Comparison of ENCODE assay signal across 33 cellular contexts in genomic region chr11:67642490-67643120, GRCh38. TPM values are rescaled to one million over a fixed set of nuclear protein-coding genes. Genes with fewer than 3 reads are reported as not detected.
DNase-seq lines count a peak whose midpoint lies in the region; ATAC-seq, FAIRE-seq and TF ChIP-seq lines count a peak whose summit lies in the region.
"Had no signal": no experiment of that assay in that cellular context is flagged by ENCODE, and none has a peak within 500 bp of the region (broad histone marks: within the 10 kb centered on the region; RNA-seq: fewer than 3 reads in every experiment).

No MANE protein-coding gene starts in this region.

- H3K4me1 Mint-ChIP-seq in HFFc6 (ENCODE audit: low read depth) = no peaks in the 10 kb centered on the region

- no TSS peak for BruUV-seq in HepG2 (replicated peaks; lab: Mats Ljungman, UMichigan)

- TF ChIP-seq POLR2A in HepG2 (IDR thresholded peaks at IDR 0.05; ENCODE audit: insufficient read depth in 1 of 2, low read depth in 2 of 2, low read length in 2 of 2) (no peak), right lobe of liver (IDR thresholded peaks at IDR 0.05) (no peak)

- H3K4me1 ChIP-seq in HepG2 (ENCODE audit: insufficient read depth, low read length) = peaks cover 15% of the 10 kb centered on the region
- H3K4me1 ChIP-seq in right lobe of liver = peaks cover 0 to 4% (median 0%) of the 10 kb centered on the region in 4 donors
- peaks cover 11% of the 10 kb centered on the region for H3K4me1 ChIP-seq in colonic mucosa
- H3K4me1 ChIP-seq in osteoblast (ENCODE audit: insufficient read depth, low read length) = no peaks in the 10 kb centered on the region
- H3K4me1 ChIP-seq: SJSA1 had no signal

- TF ChIP-seq CTCF in HepG2 (CRISPR knock-in tag; IDR thresholded peaks at IDR 0.05) (no peak), right lobe of liver (IDR thresholded peaks at IDR 0.05) (no peak), colonic mucosa (IDR thresholded peaks at IDR 0.05) (no peak), osteoblast (IDR thresholded peaks at IDR 0.05; ENCODE audit: extremely low read depth, low read depth, low read length) (no peak), HFFc6 (IDR thresholded peaks at IDR 0.05) (no peak)

- in situ Hi-C loops in HepG2 (cut with HindIII; ENCODE audit: extremely low pct_ligation_motif_present, low pct_unique_long_range_greater_than_20kb) = no loop called here

- H3K9me3 Mint-ChIP-seq in HFFc6 = no peaks in the 10 kb centered on the region
- H3K9me3 Mint-ChIP-seq: CD8-positive, alpha-beta memory T cell had no signal

- H4K20me1 ChIP-seq in HepG2 (ENCODE audit: insufficient read depth, low read length) (no peaks in the 10 kb centered on the region), osteoblast (ENCODE audit: insufficient read depth, low read length) (no peaks in the 10 kb centered on the region)

- H3K27ac ChIP-seq in HepG2 (ENCODE audit: extremely low read length, insufficient read depth, low read length) (no peak overlapping the region), right lobe of liver (no peak overlapping the region), colonic mucosa (no peak overlapping the region), osteoblast (ENCODE audit: low read depth, low read length) (no peak overlapping the region)
- H3K27ac ChIP-seq: HL-60, PC-9, SJSA1 had no signal

- H3K27me3 Mint-ChIP-seq in HFFc6 (ENCODE audit: insufficient read depth) = peaks cover 22% of the 10 kb centered on the region
- H3K27me3 Mint-ChIP-seq: CD8-positive, alpha-beta memory T cell had no signal

- H3K27me3 ChIP-seq in HepG2 (ENCODE audit: control insufficient read depth in 1 of 2, insufficient read depth in 2 of 2, low read length in 2 of 2) = peaks cover 0 to 9% of the 10 kb centered on the region in 2 experiments; a peak in 3 of 5 replicates
- no peaks in the 10 kb centered on the region for H3K27me3 ChIP-seq in right lobe of liver
- no peaks in the 10 kb centered on the region for H3K27me3 ChIP-seq in colonic mucosa
- H3K27me3 ChIP-seq in osteoblast (ENCODE audit: insufficient read depth, low read length) = no peaks in the 10 kb centered on the region

- no peak overlapping the region for H2AFZ ChIP-seq in HepG2 (ENCODE audit: low read length)
- no peak overlapping the region for H2AFZ ChIP-seq in osteoblast (ENCODE audit: low read length)
- H2AFZ ChIP-seq: PC-9 had no signal

- H3K79me2 ChIP-seq in HepG2 (ENCODE audit: insufficient read depth, low read length) (no peaks in the 10 kb centered on the region), osteoblast (ENCODE audit: insufficient read depth, low read length) (no peaks in the 10 kb centered on the region)

- CTCF ChIA-PET in HepG2 (lab: Yijun Ruan, JAX; ENCODE audit: low intra/inter-chr PET ratio, low total read pairs) = no interaction called here

- H3K4me3 ChIP-seq in HepG2 (replicated peaks in 1 of 3; ENCODE audit: insufficient read depth in 1 of 3, low read depth in 2 of 3, low read length in 3 of 3) (no peak overlapping the region), right lobe of liver (no peak overlapping the region), colonic mucosa (no peak overlapping the region), osteoblast (ENCODE audit: insufficient read depth, low read length) (no peak overlapping the region)
- H3K4me3 ChIP-seq: PC-9, SJSA1 had no signal

- POLR2A ChIA-PET in HepG2 (lab: Yijun Ruan, JAX) = interaction anchor here (1.1 kb wide), 1 partner anchor 12 kb away, joined by 3 read pairs; no protein-coding TSS in a partner anchor

- H3K36me3 Mint-ChIP-seq in HFFc6 (ENCODE audit: low read depth) = no peaks in the 10 kb centered on the region
- H3K36me3 Mint-ChIP-seq: CD8-positive, alpha-beta memory T cell had no signal

- H3K9me3 ChIP-seq in HepG2 (ENCODE audit: low read length) = no peaks in the 10 kb centered on the region
- H3K9me3 ChIP-seq in right lobe of liver = no peaks in the 10 kb centered on the region
- H3K9me3 ChIP-seq in colonic mucosa = no peaks in the 10 kb centered on the region
- H3K9me3 ChIP-seq in osteoblast (ENCODE audit: low read depth, low read length) = no peaks in the 10 kb centered on the region

- no peak for FAIRE-seq in HepG2 (lab: Jason Lieb, UNC)
- FAIRE-seq: A204.1, GM12892 had no signal

- H3K36me3 ChIP-seq in HepG2 (replicated peaks in 1 of 2; ENCODE audit: control insufficient read depth in 1 of 2, insufficient read depth in 2 of 2, low read length in 2 of 2) (no peaks in the 10 kb centered on the region), right lobe of liver (no peaks in the 10 kb centered on the region), colonic mucosa (no peaks in the 10 kb centered on the region), osteoblast (ENCODE audit: insufficient read depth, low read length) (no peaks in the 10 kb centered on the region)
- H3K36me3 ChIP-seq: SJSA1 had no signal

- ATAC-seq in HepG2 (no peak), right lobe of liver (no peak), HG03457 (IDR thresholded peaks at IDR 0.05; ENCODE audit: unreplicated experiment) (no peak)

- H3K9ac ChIP-seq in HepG2 (ENCODE audit: insufficient read depth, low read depth, low read length) (no peak overlapping the region), colonic mucosa (ENCODE audit: low read depth in 2 of 2, low read length in 2 of 2) (no peak overlapping the region)

- no peak for TF ChIP-seq RAD21 in HepG2 (CRISPR knock-in tag; IDR thresholded peaks at IDR 0.05)

- H3K27ac Mint-ChIP-seq in HFFc6 = no peak overlapping the region
- H3K27ac Mint-ChIP-seq: CD8-positive, alpha-beta memory T cell had no signal

- no peak for DNase-seq in HepG2 (ENCODE audit: low spot score)
- no peak for DNase-seq in right lobe of liver
- peak; percentile 17 for DNase-seq in colonic mucosa
- peak; percentile 71 for DNase-seq in osteoblast (ENCODE audit: insufficient read length, low spot score, missing footprints)
- no peak for DNase-seq in HFFc6
- DNase-seq in SK-N-DZ (ENCODE audit: low spot score) = no peak
- DNase-seq: C1 segment of cervical spinal cord; CD8-positive, alpha-beta memory T cell; DMS 273 treated with DMSO at 0.1 percent for 48 hours; DMS79; EL; GDM1; GOT3; HCEC 1CT; Kasumi-1; MV-4-11; NCI-H1105; NCI-H1436 treated with DMSO at 0.1 percent for 48 hours; NCI-H187 treated with DMSO at 0.1 percent for 48 hours; NCI-H2107; NCI-H446; NCI-H524 treated with DMSO at 0.1 percent for 48 hours; NCI-H774; PC-9; Right ventricle myocardium superior had no signal

- H3K4me3 Mint-ChIP-seq in HFFc6 = no peak overlapping the region
- H3K4me3 Mint-ChIP-seq: CD8-positive, alpha-beta memory T cell had no signal

- WGBS in HepG2 (ENCODE audit: low lambda C conversion rate) = 100% methylated on average over 6 of the region's 11 CpGs
- WGBS in right lobe of liver (ENCODE audit: insufficient coverage, low coverage, low lambda C conversion rate, missing lambda C conversion rate) = 83% methylated on average over 1 of the region's 11 CpGs

- no peak for TF ChIP-seq EP300 in HepG2 (IDR thresholded peaks at IDR 0.05; ENCODE audit: low read depth in 2 of 2, low read length in 2 of 2)
- TF ChIP-seq EP300 in HepG2 (CRISPR knock-in tag; IDR thresholded peaks at IDR 0.05; ENCODE audit: borderline replicate concordance) = no peak

- intact Hi-C loops in HepG2 (cut with micrococcal nuclease; ENCODE audit: unreplicated experiment) = no loop called here
- intact Hi-C loops in right lobe of liver (cut with DNase I) = no loop called here
- intact Hi-C loops in colonic mucosa (cut with DNase I) = no loop called here

- no peak overlapping the region for H3K4me2 ChIP-seq in HepG2 (ENCODE audit: low read depth, low read length)
- no peak overlapping the region for H3K4me2 ChIP-seq in osteoblast (ENCODE audit: insufficient read depth, low read length)
- H3K4me2 ChIP-seq: PC-9 had no signal

RNA-seq across cellular contexts. Expression of gene TBX10, which starts 3.0 kb away (rescaled TPM):
- 0.17 and 0.27 TPM in 2 replicates for total RNA-seq in HepG2 (2016; rRNA removed; fragmentation: Illumina TruSeq; extraction: Trizol)
- total RNA-seq in HepG2 (2016; cell fraction: cytosol; rRNA removed; fragmentation: Illumina TruSeq; extraction: Trizol; ENCODE audit: low read depth) = not detected in 2 replicates
- total RNA-seq in HepG2 (2016; cell fraction: insoluble cytoplasmic fraction; rRNA removed; fragmentation: Illumina TruSeq; extraction: Trizol) = 0.15 and 0.45 TPM in 2 replicates
- total RNA-seq in HepG2 (2016; cell fraction: membrane; rRNA removed; fragmentation: Illumina TruSeq; extraction: Trizol) = 0.15 and 0.28 TPM in 2 replicates
- 0.25 and 0.31 TPM in 2 replicates for total RNA-seq in HepG2 (2016; cell fraction: nucleus; rRNA removed; fragmentation: Illumina TruSeq; extraction: Trizol)
- polyA plus RNA-seq in HepG2 (2011; rRNA removed) = 1.7 and 3.1 TPM in 2 replicates
- 1.5 and 2.1 TPM in 2 replicates for polyA plus RNA-seq in HepG2 (2011; cell fraction: cytosol; rRNA removed)
- 2.4 and 3.7 TPM in 2 replicates for polyA plus RNA-seq in HepG2 (2011; cell fraction: nucleus; rRNA removed)
- polyA plus RNA-seq in HepG2 (2012) = 1.1 and 4.1 TPM in 2 replicates
- 0.36 and 0.74 TPM in 2 replicates for polyA plus RNA-seq in HepG2 (2016; cell fraction: cytosol; fragmentation: Illumina TruSeq; extraction: Trizol; ENCODE audit: low read depth)
- 0.87 and 1.3 TPM in 2 replicates for polyA plus RNA-seq in HepG2 (2016; cell fraction: insoluble cytoplasmic fraction; fragmentation: Illumina TruSeq; extraction: Trizol; ENCODE audit: low read depth)
- polyA plus RNA-seq in HepG2 (2016; cell fraction: membrane; fragmentation: Illumina TruSeq; extraction: Trizol; ENCODE audit: low read depth) = 0.65 and 0.89 TPM in 2 replicates
- polyA plus RNA-seq in HepG2 (2016; cell fraction: nucleus; fragmentation: Illumina TruSeq; extraction: Trizol; ENCODE audit: insufficient read depth, low read depth) = 0.82 and 1.00 TPM in 2 replicates
- 0.72 TPM in 1 of 2 replicates, not detected in the other for polyA minus RNA-seq in HepG2 (2011; rRNA and poly(A)+ RNA removed; ENCODE audit: low replicate concordance)
- polyA minus RNA-seq in HepG2 (2011; cell fraction: cytosol; rRNA and poly(A)+ RNA removed) = 0.62 and 1.3 TPM in 2 replicates
- polyA minus RNA-seq in HepG2 (2011; cell fraction: nucleus; rRNA and poly(A)+ RNA removed) = 0.26 TPM in 1 of 2 replicates, not detected in the other
- total RNA-seq in right lobe of liver = under 1 TPM in 5 of 6 experiments, not detected in 1; 0.24 to 0.49 (median 0.34) TPM
- 10 to 100 TPM in 1 of 2 donors, 1 to 10 TPM in 1; 7.8 to 19.3 TPM for total RNA-seq in colonic mucosa
- total RNA-seq in osteoblast = not detected in 2 replicates
- not detected for total RNA-seq in HFFc6 (2021; fragmentation: NEBNext Ultra II Directional; extraction: Animal tissue kit (Norgen Biotek cat#: 25700))
- not detected in 2 replicates for polyA plus RNA-seq in SK-N-DZ (2014; cell fraction: cytosol; rRNA removed)
- not detected in 2 replicates for polyA plus RNA-seq in SK-N-DZ (2014; cell fraction: nucleus; rRNA removed)
- total RNA-seq: CD8-positive, alpha-beta memory T cell; M059J; PC-9; RPMI7951; SJSA1 had no signal
- polyA plus RNA-seq: AG04450; CD8-positive, alpha-beta memory T cell had no signal

RNA-seq across cellular contexts. Expression of gene ACY3, which starts 7.9 kb away (rescaled TPM):
- total RNA-seq in HepG2 (2016; rRNA removed; fragmentation: Illumina TruSeq; extraction: Trizol) = 3.3 and 3.4 TPM in 2 replicates
- 1.1 and 1.2 TPM in 2 replicates for total RNA-seq in HepG2 (2016; cell fraction: cytosol; rRNA removed; fragmentation: Illumina TruSeq; extraction: Trizol; ENCODE audit: low read depth)
- 3.4 and 4.0 TPM in 2 replicates for total RNA-seq in HepG2 (2016; cell fraction: insoluble cytoplasmic fraction; rRNA removed; fragmentation: Illumina TruSeq; extraction: Trizol)
- 1.5 and 1.9 TPM in 2 replicates for total RNA-seq in HepG2 (2016; cell fraction: membrane; rRNA removed; fragmentation: Illumina TruSeq; extraction: Trizol)
- total RNA-seq in HepG2 (2016; cell fraction: nucleus; rRNA removed; fragmentation: Illumina TruSeq; extraction: Trizol) = 1.6 and 1.7 TPM in 2 replicates
- polyA plus RNA-seq in HepG2 (2011; rRNA removed) = 3.7 and 7.6 TPM in 2 replicates
- 3.7 and 4.0 TPM in 2 replicates for polyA plus RNA-seq in HepG2 (2011; cell fraction: cytosol; rRNA removed)
- polyA plus RNA-seq in HepG2 (2011; cell fraction: nucleus; rRNA removed) = 8.6 and 13.6 TPM in 2 replicates
- polyA plus RNA-seq in HepG2 (2012) = 3.9 and 4.4 TPM in 2 replicates
- 0.75 and 1.2 TPM in 2 replicates for polyA plus RNA-seq in HepG2 (2016; cell fraction: cytosol; fragmentation: Illumina TruSeq; extraction: Trizol; ENCODE audit: low read depth)
- polyA plus RNA-seq in HepG2 (2016; cell fraction: insoluble cytoplasmic fraction; fragmentation: Illumina TruSeq; extraction: Trizol; ENCODE audit: low read depth) = 3.5 and 4.2 TPM in 2 replicates
- polyA plus RNA-seq in HepG2 (2016; cell fraction: membrane; fragmentation: Illumina TruSeq; extraction: Trizol; ENCODE audit: low read depth) = 1.7 and 1.9 TPM in 2 replicates
- 6.5 and 6.8 TPM in 2 replicates for polyA plus RNA-seq in HepG2 (2016; cell fraction: nucleus; fragmentation: Illumina TruSeq; extraction: Trizol; ENCODE audit: insufficient read depth, low read depth)
- polyA minus RNA-seq in HepG2 (2011; rRNA and poly(A)+ RNA removed; ENCODE audit: low replicate concordance) = 3.0 TPM in 1 of 2 replicates, not detected in the other
- 2.1 and 2.2 TPM in 2 replicates for polyA minus RNA-seq in HepG2 (2011; cell fraction: cytosol; rRNA and poly(A)+ RNA removed)
- 0.90 and 1.1 TPM in 2 replicates for polyA minus RNA-seq in HepG2 (2011; cell fraction: nucleus; rRNA and poly(A)+ RNA removed)
- 10 to 100 TPM in 4 of 6 experiments, 1 to 10 TPM in 2; 6.8 to 17.9 (median 12.4) TPM for total RNA-seq in right lobe of liver
- 10 to 100 TPM; 10.6 to 13.8 TPM for total RNA-seq in colonic mucosa
- under 0.01 and 0.29 TPM in 2 replicates for total RNA-seq in osteoblast
- not detected for total RNA-seq in HFFc6 (2021; fragmentation: NEBNext Ultra II Directional; extraction: Animal tissue kit (Norgen Biotek cat#: 25700))
- not detected in 2 replicates for polyA plus RNA-seq in SK-N-DZ (2014; cell fraction: cytosol; rRNA removed)
- not detected in 2 replicates for polyA plus RNA-seq in SK-N-DZ (2014; cell fraction: nucleus; rRNA removed)
- total RNA-seq: Right ventricle myocardium superior, SJSA1 had no signal
- polyA plus RNA-seq: AG04450 had no signal

RNA-seq across cellular contexts. Expression of gene NUDT8, which starts 12.9 kb away (rescaled TPM):
- total RNA-seq in HepG2 (2016; rRNA removed; fragmentation: Illumina TruSeq; extraction: Trizol) (18.0 and 25.8 TPM in 2 replicates), right lobe of liver (10 to 100 TPM; 12.7 to 31.4 (median 18.3) TPM), colonic mucosa (10 to 100 TPM; 35.1 to 52.5 TPM), osteoblast (4.7 and 5.3 TPM in 2 replicates)
- total RNA-seq in HepG2 (2016; cell fraction: cytosol; rRNA removed; fragmentation: Illumina TruSeq; extraction: Trizol; ENCODE audit: low read depth) = 20.3 and 23.2 TPM in 2 replicates
- 15.4 and 25.8 TPM in 2 replicates for total RNA-seq in HepG2 (2016; cell fraction: insoluble cytoplasmic fraction; rRNA removed; fragmentation: Illumina TruSeq; extraction: Trizol)
- total RNA-seq in HepG2 (2016; cell fraction: membrane; rRNA removed; fragmentation: Illumina TruSeq; extraction: Trizol) = 20.1 and 24.5 TPM in 2 replicates
- total RNA-seq in HepG2 (2016; cell fraction: nucleus; rRNA removed; fragmentation: Illumina TruSeq; extraction: Trizol) = 14.1 and 16.1 TPM in 2 replicates
- 6.7 and 7.8 TPM in 2 replicates for polyA plus RNA-seq in HepG2 (2011; rRNA removed)
- polyA plus RNA-seq in HepG2 (2011; cell fraction: cytosol; rRNA removed) = 4.9 and 12.5 TPM in 2 replicates
- polyA plus RNA-seq in HepG2 (2011; cell fraction: nucleus; rRNA removed) = 38.1 and 38.7 TPM in 2 replicates
- polyA plus RNA-seq in HepG2 (2012) = 13.5 and 13.9 TPM in 2 replicates
- polyA plus RNA-seq in HepG2 (2016; cell fraction: cytosol; fragmentation: Illumina TruSeq; extraction: Trizol; ENCODE audit: low read depth) = 26.1 and 30.7 TPM in 2 replicates
- 20.3 and 26.5 TPM in 2 replicates for polyA plus RNA-seq in HepG2 (2016; cell fraction: insoluble cytoplasmic fraction; fragmentation: Illumina TruSeq; extraction: Trizol; ENCODE audit: low read depth)
- 20.2 and 22.8 TPM in 2 replicates for polyA plus RNA-seq in HepG2 (2016; cell fraction: membrane; fragmentation: Illumina TruSeq; extraction: Trizol; ENCODE audit: low read depth)
- polyA plus RNA-seq in HepG2 (2016; cell fraction: nucleus; fragmentation: Illumina TruSeq; extraction: Trizol; ENCODE audit: insufficient read depth, low read depth) = 27.4 and 28.8 TPM in 2 replicates
- polyA minus RNA-seq in HepG2 (2011; rRNA and poly(A)+ RNA removed; ENCODE audit: low replicate concordance) = 11.2 and 17.2 TPM in 2 replicates
- polyA minus RNA-seq in HepG2 (2011; cell fraction: cytosol; rRNA and poly(A)+ RNA removed) = 5.1 and 6.1 TPM in 2 replicates
- polyA minus RNA-seq in HepG2 (2011; cell fraction: nucleus; rRNA and poly(A)+ RNA removed) = 11.8 and 16.4 TPM in 2 replicates
- 1 to 10 TPM; 2.0 to 3.0 (median 2.6) TPM for total RNA-seq in HFFc6 (2021; fragmentation: NEBNext Ultra II Directional; extraction: Animal tissue kit (Norgen Biotek cat#: 25700))
- 0.53 and 3.9 TPM in 2 replicates for polyA plus RNA-seq in SK-N-DZ (2014; cell fraction: cytosol; rRNA removed)
- 7.1 and 8.2 TPM in 2 replicates for polyA plus RNA-seq in SK-N-DZ (2014; cell fraction: nucleus; rRNA removed)

RNA-seq across cellular contexts. Expression of gene ALDH3B2, which starts 31.8 kb away (rescaled TPM):
- total RNA-seq in HepG2 (2016; rRNA removed; fragmentation: Illumina TruSeq; extraction: Trizol) = not detected in 2 replicates
- total RNA-seq in HepG2 (2016; cell fraction: cytosol; rRNA removed; fragmentation: Illumina TruSeq; extraction: Trizol; ENCODE audit: low read depth) = not detected in 2 replicates
- not detected in 2 replicates for total RNA-seq in HepG2 (2016; cell fraction: insoluble cytoplasmic fraction; rRNA removed; fragmentation: Illumina TruSeq; extraction: Trizol)
- not detected in 2 replicates for total RNA-seq in HepG2 (2016; cell fraction: membrane; rRNA removed; fragmentation: Illumina TruSeq; extraction: Trizol)
- total RNA-seq in HepG2 (2016; cell fraction: nucleus; rRNA removed; fragmentation: Illumina TruSeq; extraction: Trizol) = not detected in 2 replicates
- polyA plus RNA-seq in HepG2 (2011; rRNA removed) = not detected in 2 replicates
- not detected in 2 replicates for polyA plus RNA-seq in HepG2 (2011; cell fraction: cytosol; rRNA removed)
- not detected in 2 replicates for polyA plus RNA-seq in HepG2 (2011; cell fraction: nucleus; rRNA removed)
- polyA plus RNA-seq in HepG2 (2012) = not detected in 2 replicates
- polyA plus RNA-seq in HepG2 (2016; cell fraction: cytosol; fragmentation: Illumina TruSeq; extraction: Trizol; ENCODE audit: low read depth) = not detected in 2 replicates
- polyA plus RNA-seq in HepG2 (2016; cell fraction: insoluble cytoplasmic fraction; fragmentation: Illumina TruSeq; extraction: Trizol; ENCODE audit: low read depth) = not detected in 2 replicates
- not detected in 2 replicates for polyA plus RNA-seq in HepG2 (2016; cell fraction: membrane; fragmentation: Illumina TruSeq; extraction: Trizol; ENCODE audit: low read depth)
- not detected in 2 replicates for polyA plus RNA-seq in HepG2 (2016; cell fraction: nucleus; fragmentation: Illumina TruSeq; extraction: Trizol; ENCODE audit: insufficient read depth, low read depth)
- polyA minus RNA-seq in HepG2 (2011; rRNA and poly(A)+ RNA removed; ENCODE audit: low replicate concordance) = not detected in 2 replicates
- not detected in 2 replicates for polyA minus RNA-seq in HepG2 (2011; cell fraction: cytosol; rRNA and poly(A)+ RNA removed)
- not detected in 2 replicates for polyA minus RNA-seq in HepG2 (2011; cell fraction: nucleus; rRNA and poly(A)+ RNA removed)
- total RNA-seq in right lobe of liver = not detected
- under 1 TPM; 0.08 to 0.89 TPM for total RNA-seq in colonic mucosa
- not detected in 2 replicates for total RNA-seq in osteoblast
- total RNA-seq in HFFc6 (2021; fragmentation: NEBNext Ultra II Directional; extraction: Animal tissue kit (Norgen Biotek cat#: 25700)) = not detected
- not detected in 2 replicates for polyA plus RNA-seq in SK-N-DZ (2014; cell fraction: cytosol; rRNA removed)
- polyA plus RNA-seq in SK-N-DZ (2014; cell fraction: nucleus; rRNA removed) = not detected in 2 replicates
- total RNA-seq: CD8-positive, alpha-beta memory T cell; M059J; Right ventricle myocardium superior; RPMI7951; SJSA1 had no signal
- polyA plus RNA-seq: AG04450; CD8-positive, alpha-beta memory T cell had no signal

RNA-seq across cellular contexts. Expression of gene NDUFV1, which starts 35.9 kb away (rescaled TPM):
- total RNA-seq in HepG2 (2016; rRNA removed; fragmentation: Illumina TruSeq; extraction: Trizol) (137 and 140 TPM in 2 replicates), right lobe of liver (100 to 1,000 TPM; 151 to 214 (median 163) TPM), colonic mucosa (100 to 1,000 TPM; 329 to 361 TPM), osteoblast (146 and 158 TPM in 2 replicates)
- 56.4 and 57.7 TPM in 2 replicates for total RNA-seq in HepG2 (2016; cell fraction: cytosol; rRNA removed; fragmentation: Illumina TruSeq; extraction: Trizol; ENCODE audit: low read depth)
- 130 and 141 TPM in 2 replicates for total RNA-seq in HepG2 (2016; cell fraction: insoluble cytoplasmic fraction; rRNA removed; fragmentation: Illumina TruSeq; extraction: Trizol)
- total RNA-seq in HepG2 (2016; cell fraction: membrane; rRNA removed; fragmentation: Illumina TruSeq; extraction: Trizol) = 58.9 and 72.8 TPM in 2 replicates
- total RNA-seq in HepG2 (2016; cell fraction: nucleus; rRNA removed; fragmentation: Illumina TruSeq; extraction: Trizol) = 73.7 and 87.9 TPM in 2 replicates
- polyA plus RNA-seq in HepG2 (2011; rRNA removed) = 88.9 and 92.4 TPM in 2 replicates
- 80.9 and 124 TPM in 2 replicates for polyA plus RNA-seq in HepG2 (2011; cell fraction: cytosol; rRNA removed)
- polyA plus RNA-seq in HepG2 (2011; cell fraction: nucleus; rRNA removed) = 241 and 294 TPM in 2 replicates
- 86.7 and 89.4 TPM in 2 replicates for polyA plus RNA-seq in HepG2 (2012)
- polyA plus RNA-seq in HepG2 (2016; cell fraction: cytosol; fragmentation: Illumina TruSeq; extraction: Trizol; ENCODE audit: low read depth) = 41.2 and 47.2 TPM in 2 replicates
- polyA plus RNA-seq in HepG2 (2016; cell fraction: insoluble cytoplasmic fraction; fragmentation: Illumina TruSeq; extraction: Trizol; ENCODE audit: low read depth) = 109 and 121 TPM in 2 replicates
- polyA plus RNA-seq in HepG2 (2016; cell fraction: membrane; fragmentation: Illumina TruSeq; extraction: Trizol; ENCODE audit: low read depth) = 38.1 and 45.1 TPM in 2 replicates
- 169 and 179 TPM in 2 replicates for polyA plus RNA-seq in HepG2 (2016; cell fraction: nucleus; fragmentation: Illumina TruSeq; extraction: Trizol; ENCODE audit: insufficient read depth, low read depth)
- 124 and 164 TPM in 2 replicates for polyA minus RNA-seq in HepG2 (2011; rRNA and poly(A)+ RNA removed; ENCODE audit: low replicate concordance)
- polyA minus RNA-seq in HepG2 (2011; cell fraction: cytosol; rRNA and poly(A)+ RNA removed) = 50.1 and 58.7 TPM in 2 replicates
- 52.5 and 56.4 TPM in 2 replicates for polyA minus RNA-seq in HepG2 (2011; cell fraction: nucleus; rRNA and poly(A)+ RNA removed)
- 100 to 1,000 TPM; 130 to 150 (median 135) TPM for total RNA-seq in HFFc6 (2021; fragmentation: NEBNext Ultra II Directional; extraction: Animal tissue kit (Norgen Biotek cat#: 25700))
- polyA plus RNA-seq in SK-N-DZ (2014; cell fraction: cytosol; rRNA removed) = 395 and 424 TPM in 2 replicates
- 612 and 857 TPM in 2 replicates for polyA plus RNA-seq in SK-N-DZ (2014; cell fraction: nucleus; rRNA removed)

Comparison
In these comparisons a context has a peak if more than half of its experiments do, and no peak if none do; other contexts are left out.
1. DNase-seq: peak in colonic mucosa (single experiment) and osteoblast (single experiment); none in HepG2 (single experiment), right lobe of liver (0 of 3), HFFc6 (single experiment) and SK-N-DZ (single experiment).